ENCODE assay signal across 22 cellular contexts in the genomic region with DNA sequence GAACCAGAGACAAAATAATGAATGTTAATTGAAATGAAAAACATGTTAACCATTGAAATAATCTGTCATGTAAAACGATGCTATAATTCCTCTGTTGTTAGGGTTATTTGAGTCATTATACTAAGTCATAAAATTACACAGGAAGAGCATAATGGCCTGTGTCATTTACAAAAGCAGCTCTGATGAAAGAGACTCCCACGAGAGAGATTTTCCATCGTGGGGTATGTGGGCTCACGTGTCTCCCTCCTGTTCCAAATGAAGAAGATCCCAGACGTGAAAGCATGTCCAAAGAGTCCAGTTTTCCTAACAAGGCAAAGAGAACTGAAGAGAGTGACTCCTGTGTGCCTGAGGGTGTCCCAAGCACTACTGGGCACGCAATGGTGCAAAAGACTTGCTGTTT.
DNase-seq lines count a peak whose midpoint lies in the region; TF ChIP-seq lines count a peak whose summit lies in the region.
"Had no signal": no experiment of that assay in that cellular context is flagged by ENCODE, and none has a peak within 500 bp of the region (broad histone marks: within the 10 kb centered on the region; RNA-seq: fewer than 3 reads in every experiment).

No MANE protein-coding gene starts in this region.

- no peaks in the 10 kb centered on the region for H3K36me3 Mint-ChIP-seq in activated CD4-positive, alpha-beta memory T cell treated with anti-CD3 and anti-CD28 coated beads, Interleukin-2, amount 10 ng/mL, durations not matched to agents 7 days and 5 days (ENCODE audit: low read depth)
- H3K36me3 Mint-ChIP-seq: CD8-positive, alpha-beta memory T cell; T-cell had no signal

- no peak overlapping the region for H3K4me3 ChIP-seq in fibroblast of villous mesenchyme (ENCODE audit: low read depth, low read length)
- H3K4me3 ChIP-seq: A549, MG63 had no signal

- H3K4me1 Mint-ChIP-seq in activated CD4-positive, alpha-beta memory T cell treated with anti-CD3 and anti-CD28 coated beads, Interleukin-2, amount 10 ng/mL, durations not matched to agents 7 days and 5 days: peaks cover 2% of the 10 kb centered on the region
- H3K4me1 Mint-ChIP-seq: CD8-positive, alpha-beta memory T cell; T-cell had no signal

- no peak for TF ChIP-seq CTCF in fibroblast of villous mesenchyme (IDR thresholded peaks at IDR 0.05; ENCODE audit: insufficient read depth, low read depth, low read length)

- no peaks in the 10 kb centered on the region for H3K9me3 Mint-ChIP-seq in activated CD4-positive, alpha-beta memory T cell treated with anti-CD3 and anti-CD28 coated beads, Interleukin-2, amount 10 ng/mL, durations not matched to agents 7 days and 5 days

- H3K4me3 Mint-ChIP-seq in activated CD4-positive, alpha-beta memory T cell treated with anti-CD3 and anti-CD28 coated beads, Interleukin-2, amount 10 ng/mL, durations not matched to agents 7 days and 5 days: no peak overlapping the region
- H3K4me3 Mint-ChIP-seq: CD8-positive, alpha-beta memory T cell; T-cell had no signal

- no peak overlapping the region for H3K27ac Mint-ChIP-seq in activated CD4-positive, alpha-beta memory T cell treated with anti-CD3 and anti-CD28 coated beads, Interleukin-2, amount 10 ng/mL, durations not matched to agents 7 days and 5 days
- H3K27ac Mint-ChIP-seq: CD8-positive, alpha-beta memory T cell; T-cell had no signal

- CTCF ChIA-PET in activated CD4-positive, alpha-beta memory T cell treated with anti-CD3 and anti-CD28 coated beads, Interleukin-2, amount 10 ng/mL, durations not matched to agents 7 days and 5 days (lab: Charles Lee): no interaction called here

- no peaks in the 10 kb centered on the region for H3K27me3 Mint-ChIP-seq in activated CD4-positive, alpha-beta memory T cell treated with anti-CD3 and anti-CD28 coated beads, Interleukin-2, amount 10 ng/mL, durations not matched to agents 7 days and 5 days

- POLR2A ChIA-PET in activated CD4-positive, alpha-beta memory T cell treated with anti-CD3 and anti-CD28 coated beads, Interleukin-2, amount 10 ng/mL, durations not matched to agents 7 days and 5 days (lab: Charles Lee): no interaction called here

- DNase-seq in AG08395 (ENCODE audit: low spot score) (peak; percentile 29), EH (ENCODE audit: low read depth) (peak; percentile 61), NCI-H69 (lab: John Stamatoyannopoulos, UW) (peak; percentile 84), fibroblast of villous mesenchyme (ENCODE audit: low read depth) (peak; percentile 55), NCI-H146 (lab: John Stamatoyannopoulos, UW) (no peak), germinal center (ENCODE audit: low spot score) (no peak)
- no peak for DNase-seq in activated CD4-positive, alpha-beta memory T cell treated with anti-CD3 and anti-CD28 coated beads, Interleukin-2, amount 10 ng/mL, durations not matched to agents 7 days and 5 days
- DNase-seq: C1 segment of cervical spinal cord; CD8-positive, alpha-beta memory T cell; DMS79; HCEC 1CT; Kasumi-1; MG63; NCI-H1092; NCI-H187; NCI-H2171; NCI-H526; PC-3; RPMI8226; SIG-M5; T-cell had no signal

Comparison
In these comparisons a context has a peak if more than half of its experiments do, and no peak if none do; other contexts are left out.
1. DNase-seq: peak in AG08395 (single experiment), EH (single experiment), NCI-H69 (single experiment) and fibroblast of villous mesenchyme (single experiment); none in NCI-H146 (single experiment), germinal center (single experiment) and activated CD4-positive, alpha-beta memory T cell treated with anti-CD3 and anti-CD28 coated beads, Interleukin-2, amount 10 ng/mL, durations not matched to agents 7 days and 5 days (single experiment).